26 cellular contexts compared by ENCODE assay signal in genomic region chr5:156951354-156951753, GRCh38. TPM values are rescaled to one million over a fixed set of nuclear protein-coding genes. Genes with fewer than 3 reads are reported as not detected.
DNase-seq lines count a peak whose midpoint lies in the region; ATAC-seq and TF ChIP-seq lines count a peak whose summit lies in the region.
"Had no signal": no experiment of that assay in that cellular context is flagged by ENCODE, and none has a peak within 500 bp of the region (broad histone marks: within the 10 kb centered on the region; RNA-seq: fewer than 3 reads in every experiment).

No MANE protein-coding gene starts in this region.

- peak overlapping the region; percentile 54 for H3K27ac Mint-ChIP-seq in activated CD8-positive, alpha-beta memory T cell treated with anti-CD3 and anti-CD28 coated beads, Interleukin-2, amount 10 ng/mL, durations not matched to agents 7 days and 5 days
- H3K27ac Mint-ChIP-seq in GM23338 = no peak overlapping the region
- H3K27ac Mint-ChIP-seq in nephron progenitor cell = no peak overlapping the region

- no peak overlapping the region for H3K4me3 Mint-ChIP-seq in activated CD8-positive, alpha-beta memory T cell treated with anti-CD3 and anti-CD28 coated beads, Interleukin-2, amount 10 ng/mL, durations not matched to agents 7 days and 5 days
- H3K4me3 Mint-ChIP-seq in GM23338 (no peak overlapping the region), nephron progenitor cell (no peak overlapping the region)

- H2AFZ ChIP-seq in GM23338 = peak overlapping the region; percentile 43; the same call in 1 of the 2 replicates

- CTCF ChIA-PET in activated CD8-positive, alpha-beta memory T cell treated with anti-CD3 and anti-CD28 coated beads, Interleukin-2, amount 10 ng/mL, durations not matched to agents 7 days and 5 days (lab: Charles Lee) = no interaction called here

- peaks cover 13% of the 10 kb centered on the region for H3K36me3 Mint-ChIP-seq in activated CD8-positive, alpha-beta memory T cell treated with anti-CD3 and anti-CD28 coated beads, Interleukin-2, amount 10 ng/mL, durations not matched to agents 7 days and 5 days
- H3K36me3 Mint-ChIP-seq in GM23338 (ENCODE audit: low read depth) (no peaks in the 10 kb centered on the region), nephron progenitor cell (ENCODE audit: low read depth) (no peaks in the 10 kb centered on the region)

- H3K27ac ChIP-seq in GM23338 (ENCODE audit: low read depth) = no peak overlapping the region
- no peak overlapping the region for H3K27ac ChIP-seq in Peyer's patch
- H3K27ac ChIP-seq: SJSA1 had no signal

- H3K9me3 Mint-ChIP-seq in activated CD8-positive, alpha-beta memory T cell treated with anti-CD3 and anti-CD28 coated beads, Interleukin-2, amount 10 ng/mL, durations not matched to agents 7 days and 5 days (ENCODE audit: low read depth) = peaks cover 5% of the 10 kb centered on the region
- H3K9me3 Mint-ChIP-seq in GM23338 (no peaks in the 10 kb centered on the region), nephron progenitor cell (no peaks in the 10 kb centered on the region)

- peaks cover 23% of the 10 kb centered on the region for H3K4me1 Mint-ChIP-seq in activated CD8-positive, alpha-beta memory T cell treated with anti-CD3 and anti-CD28 coated beads, Interleukin-2, amount 10 ng/mL, durations not matched to agents 7 days and 5 days
- no peaks in the 10 kb centered on the region for H3K4me1 Mint-ChIP-seq in GM23338
- H3K4me1 Mint-ChIP-seq in nephron progenitor cell = peaks cover 14% of the 10 kb centered on the region

- H3K4me2 ChIP-seq in GM23338 = no peak overlapping the region

- H3K27me3 ChIP-seq in GM23338 (ENCODE audit: insufficient read depth) (no peaks in the 10 kb centered on the region), Peyer's patch (no peaks in the 10 kb centered on the region)
- H3K27me3 ChIP-seq: SJSA1 had no signal

- no peaks in the 10 kb centered on the region for H3K9me2 ChIP-seq in GM23338 (ENCODE audit: insufficient read depth)

- TF ChIP-seq POLR2A in Peyer's patch (IDR thresholded peaks at IDR 0.05) = no peak

- no peaks in the 10 kb centered on the region for H3F3A ChIP-seq in GM23338 (replicated peaks; ENCODE audit: low read depth)

- in situ Hi-C loops in ACHN (cut with HindIII; ENCODE audit: low pct_ligation_motif_present, low pct_unique_long_range_greater_than_20kb, low sequenced_read_pairs) = no loop called here

- H4K20me1 ChIP-seq in GM23338 (replicated peaks; ENCODE audit: insufficient read depth) = no peaks in the 10 kb centered on the region

- DNase-seq in activated CD8-positive, alpha-beta memory T cell treated with anti-CD3 and anti-CD28 coated beads, Interleukin-2, amount 10 ng/mL, durations not matched to agents 7 days and 5 days = no peak
- DNase-seq in activated CD8-positive, alpha-beta memory T cell treated with anti-CD3 and anti-CD28 coated beads for 24 hours = no peak
- no peak for DNase-seq in GM23338 (ENCODE audit: low spot score)
- DNase-seq in central memory CD4-positive, alpha-beta T cell = peak; percentile 24
- DNase-seq in ACHN = no peak
- DNase-seq in nephron progenitor cell = no peak
- DNase-seq in Peyer's patch = no peak
- DNase-seq: AML-193, C1 segment of cervical spinal cord, Calu3, DMS153, DND-41, H7, KBM-7, MV-4-11, NCI-H1105, NCI-H1436 treated with DMSO at 0.1 percent for 48 hours, NCI-H187 treated with DMSO at 0.1 percent for 48 hours, NCI-H524, NCI-H748 treated with DMSO at 0.1 percent for 48 hours, PC-3 had no signal

- no peaks in the 10 kb centered on the region for H3K79me2 ChIP-seq in GM23338 (replicated peaks; ENCODE audit: insufficient read depth)

- no peak overlapping the region for H3K4me3 ChIP-seq in GM23338
- no peak overlapping the region for H3K4me3 ChIP-seq in Peyer's patch
- H3K4me3 ChIP-seq: SJSA1 had no signal

- H3K36me3 ChIP-seq in GM23338 (ENCODE audit: insufficient read depth) (no peaks in the 10 kb centered on the region), Peyer's patch (no peaks in the 10 kb centered on the region)
- H3K36me3 ChIP-seq: SJSA1 had no signal

- ATAC-seq in activated CD8-positive, alpha-beta memory T cell treated with anti-CD3 and anti-CD28 coated beads, Interleukin-2, amount 10 ng/mL, durations not matched to agents 7 days and 5 days = no peak
- ATAC-seq in GM23338 = no peak
- ATAC-seq: PC-3, Right ventricle myocardium inferior had no signal

- no peak for TF ChIP-seq CTCF in GM23338 (conservative IDR thresholded peaks at IDR 0.05; ENCODE audit: low read depth in 2 of 2)
- TF ChIP-seq CTCF in nephron progenitor cell (IDR thresholded peaks at IDR 0.05) = no peak
- TF ChIP-seq CTCF in Peyer's patch (IDR thresholded peaks at IDR 0.05) = no peak

- peaks cover 3% of the 10 kb centered on the region; the same call in 1 of the 2 replicates for H3K4me1 ChIP-seq in GM23338 (ENCODE audit: insufficient read depth)
- H3K4me1 ChIP-seq in Peyer's patch = no peaks in the 10 kb centered on the region
- H3K4me1 ChIP-seq: SJSA1 had no signal

- no peaks in the 10 kb centered on the region for H3K27me3 Mint-ChIP-seq in activated CD8-positive, alpha-beta memory T cell treated with anti-CD3 and anti-CD28 coated beads, Interleukin-2, amount 10 ng/mL, durations not matched to agents 7 days and 5 days
- H3K27me3 Mint-ChIP-seq in GM23338 (ENCODE audit: insufficient read depth, low read depth, poor library complexity) = peaks cover 3% of the 10 kb centered on the region
- H3K27me3 Mint-ChIP-seq in nephron progenitor cell (ENCODE audit: low read depth, poor library complexity) = peaks cover 8% of the 10 kb centered on the region

- H3K9me3 ChIP-seq in Peyer's patch = no peaks in the 10 kb centered on the region
- H3K9me3 ChIP-seq: SJSA1 had no signal

TF ChIP-seq in GM23338, 12 proteins besides CTCF, POLR2A, EP300 and RAD21:
- TF ChIP-seq EZH2 (IDR thresholded peaks at IDR 0.05; ENCODE audit: low read depth, unreplicated experiment) (no peak), ETS1 (IDR thresholded peaks at IDR 0.05) (no peak)
TF ChIP-seq in GM23338: peak in this region for 0.

RNA-seq across cellular contexts. Expression of gene TIMD4, which starts 11.7 kb away (rescaled TPM):
- 10 to 100 TPM in 1 of 2 experiments, 1 to 10 TPM in 1; 4.6 to 10.2 TPM for total RNA-seq in activated CD8-positive, alpha-beta memory T cell treated with anti-CD3 and anti-CD28 coated beads, Interleukin-2, amount 10 ng/mL, durations not matched to agents 7 days and 5 days
- not detected in 2 replicates for total RNA-seq in GM23338 (2014; rRNA removed; shearing (Covaris generic))
- not detected in 2 replicates for polyA plus RNA-seq in GM23338 (2016; fragmentation: Nextera tagmentation; extraction: Ambion mirVana)
- total RNA-seq in Peyer's patch = 1 to 10 TPM in 1 of 4 donors, not detected in 3; 2.5 TPM
- total RNA-seq: Calu3, H7, LHCN-M2, MCF 10A, PC-3, RPMI7951, SJSA1 had no signal
